29 cellular contexts compared by ENCODE assay signal in genomic region chr14:105355850-105356604, GRCh38. TPM values are rescaled to one million over a fixed set of nuclear protein-coding genes. Genes with fewer than 3 reads are reported as not detected.
DNase-seq lines count a peak whose midpoint lies in the region; ATAC-seq, FAIRE-seq and TF ChIP-seq lines count a peak whose summit lies in the region.
"Had no signal": no experiment of that assay in that cellular context is flagged by ENCODE, and none has a peak within 500 bp of the region (broad histone marks: within the 10 kb centered on the region; RNA-seq: fewer than 3 reads in every experiment).

No MANE protein-coding gene starts in this region.

- peak overlapping the region; percentile 25; the same call in 1 of the 2 replicates for H4K8ac ChIP-seq in H1 (ENCODE audit: extremely low read depth, insufficient read depth, low read length)
- no peak overlapping the region for H4K8ac ChIP-seq in neuronal stem cell (ENCODE audit: low read depth, low read length)

- H3K4me3 ChIP-seq in HUES64 (ENCODE audit: low read length) (no peak overlapping the region), H1 (ENCODE audit: extremely low read depth in 1 of 4, insufficient read depth in 2 of 4, low read depth in 3 of 4, low read length in 4 of 4) (no peak overlapping the region), neuronal stem cell (ENCODE audit: low read length in 2 of 2) (no peak overlapping the region), gastrocnemius medialis (no peak overlapping the region)
- H3K4me3 ChIP-seq: BLaER1, GM12878 had no signal

- FAIRE-seq in H1 (lab: Jason Lieb, UNC), result no peak
- FAIRE-seq: A204.1, GM12878, GM12892, GM18507, GM19239 had no signal

- no peak for TF ChIP-seq POLR2A in H1 (IDR thresholded peaks at IDR 0.05; ENCODE audit: control extremely low read depth in 1 of 2, low read depth in 2 of 2, low read length in 2 of 2)
- TF ChIP-seq POLR2A in gastrocnemius medialis (IDR thresholded peaks at IDR 0.05), result no peak

- H4K91ac ChIP-seq in H1 (replicated peaks; ENCODE audit: insufficient read length, low read length) (no peak overlapping the region), neuronal stem cell (ENCODE audit: low read depth, low read length, poor library complexity) (no peak overlapping the region)

- H3K4me1 ChIP-seq in HUES64 (ENCODE audit: insufficient read depth, low read length) (no peaks in the 10 kb centered on the region), H1 (replicated peaks in 1 of 4; ENCODE audit: control insufficient read depth in 3 of 4, insufficient read depth in 4 of 4, low read length in 3 of 4) (peaks cover 0 to 15% (median 5%) of the 10 kb centered on the region in 4 experiments; a peak in 5 of 7 replicates), neuronal stem cell (ENCODE audit: control insufficient read depth in 2 of 2, insufficient read depth in 1 of 2, low read depth in 1 of 2, low read length in 2 of 2) (peaks cover 0 to 12% of the 10 kb centered on the region in 2 donors), gastrocnemius medialis (peaks cover 4 to 6% of the 10 kb centered on the region in 2 donors)
- H3K4me1 ChIP-seq: BE2C had no signal

- no peak overlapping the region for H3K4me2 ChIP-seq in H1 (ENCODE audit: insufficient read depth in 1 of 2, low read depth in 2 of 2, low read length in 2 of 2)
- H3K4me2 ChIP-seq in neuronal stem cell (ENCODE audit: insufficient read depth, low read length, poor library complexity, severe bottlenecking), result no peak overlapping the region
- H3K4me2 ChIP-seq: BLaER1 had no signal

- no peak for TF ChIP-seq CTCF in H1 (IDR thresholded peaks at IDR 0.05; ENCODE audit: control extremely low read depth in 1 of 3, insufficient read depth in 1 of 3, low read depth in 1 of 3, low read length in 3 of 3)
- no peak for TF ChIP-seq CTCF in gastrocnemius medialis (IDR thresholded peaks at IDR 0.05 in 4 of 5, conservative IDR thresholded peaks at IDR 0.05 in 1 of 5)

- H3K79me1 ChIP-seq in H1 (ENCODE audit: low read depth, low read length) (no peaks in the 10 kb centered on the region), neuronal stem cell (ENCODE audit: low read depth, low read length) (no peaks in the 10 kb centered on the region)

- no peak overlapping the region for H2BK120ac ChIP-seq in H1 (replicated peaks; ENCODE audit: low read depth, low read length)
- H2BK120ac ChIP-seq in neuronal stem cell (ENCODE audit: low read depth, low read length), result no peak overlapping the region

- H4K5ac ChIP-seq in H1 (ENCODE audit: insufficient read length, low read depth, low read length), result no peak overlapping the region

- H4K20me1 ChIP-seq in H1 (replicated peaks in 1 of 2; ENCODE audit: control insufficient read depth in 1 of 2, insufficient read depth in 2 of 2, low read length in 2 of 2), result peaks cover 0 to 19% of the 10 kb centered on the region in 2 experiments

- H3K4me3 Mint-ChIP-seq in T-helper 17 cell, result no peak overlapping the region
- H3K4me3 Mint-ChIP-seq: CD14-positive monocyte; CD4-positive, alpha-beta memory T cell; CD4-positive, CD25-positive, alpha-beta regulatory T cell; CD8-positive, alpha-beta memory T cell had no signal

- no peak for TF ChIP-seq RAD21 in H1 (IDR thresholded peaks at IDR 0.05 in 1 of 2, conservative IDR thresholded peaks at IDR 0.05 in 1 of 2; ENCODE audit: low read depth in 2 of 2, low read length in 2 of 2)

- no peak overlapping the region for H3K4ac ChIP-seq in H1 (replicated peaks; ENCODE audit: insufficient read length, low read depth, low read length)
- H3K4ac ChIP-seq in neuronal stem cell (ENCODE audit: low read length), result no peak overlapping the region

- CTCF ChIA-PET in H1 (lab: Charles Lee; ENCODE audit: partially characterized antibody), result interaction anchor here (0.7 to 1.9 kb wide), 7 partner anchors 14 to 149 kb away, joined by 3 to 5 read pairs (median 3); no protein-coding TSS in a partner anchor

- no peak for ATAC-seq in HG02852 (IDR thresholded peaks at IDR 0.05; ENCODE audit: unreplicated experiment)
- no peak for ATAC-seq in T-helper 17 cell
- ATAC-seq in gastrocnemius medialis, result no peak
- no peak for ATAC-seq in Right ventricle myocardium inferior
- ATAC-seq: GM12878 had no signal

- TF ChIP-seq EP300 in H1 (IDR thresholded peaks at IDR 0.05; ENCODE audit: borderline replicate concordance in 1 of 2, low read depth in 2 of 2, low read length in 2 of 2), result no peak

- in situ Hi-C loops in gastrocnemius medialis (cut with MboI; ENCODE audit: low sequenced_read_pairs in 4 of 4), result loop anchor here in 2 of 4 donors (25.0 kb wide), 2 partner anchors 131 to 269 kb away; partner anchors contain the start of genes CRIP1 (in 1 of the 2) and TEDC1 (in 1 of the 2)

- no peak overlapping the region for H3K56ac ChIP-seq in H1 (replicated peaks; ENCODE audit: insufficient read length, low read depth, low read length)

- H3K27ac Mint-ChIP-seq in T-helper 17 cell, result no peak overlapping the region
- H3K27ac Mint-ChIP-seq: CD14-positive monocyte had no signal

- POLR2A ChIA-PET in H1 (lab: Charles Lee; ENCODE audit: partially characterized antibody), result no interaction called here

- H3K79me2 ChIP-seq in H1 (ENCODE audit: control insufficient read depth in 1 of 2, insufficient read depth in 2 of 2, low read length in 2 of 2), result no peaks in the 10 kb centered on the region

- H3K36me3 ChIP-seq in HUES64 (ENCODE audit: insufficient read depth, low read length) (peaks cover 5% of the 10 kb centered on the region; the same call in 1 of the 2 replicates), H1 (ENCODE audit: control insufficient read depth in 2 of 4, insufficient read depth in 4 of 4, low read length in 3 of 4) (no peaks in the 10 kb centered on the region; a peak in 1 of 8 replicates), neuronal stem cell (replicated peaks in 1 of 2; ENCODE audit: control insufficient read depth in 2 of 2, insufficient read depth in 2 of 2, low read length in 2 of 2) (peaks cover 3 to 28% of the 10 kb centered on the region in 2 donors), gastrocnemius medialis (no peaks in the 10 kb centered on the region)
- H3K36me3 ChIP-seq: BE2C had no signal

- H2AFZ ChIP-seq in H1 (ENCODE audit: low read length), result no peak overlapping the region
- no peak overlapping the region for H2AFZ ChIP-seq in neuronal stem cell (ENCODE audit: low read length)

- no peaks in the 10 kb centered on the region for H3K36me3 Mint-ChIP-seq in T-helper 17 cell (ENCODE audit: low read depth)

- H3K23me2 ChIP-seq in H1 (ENCODE audit: low read depth, low read length), result no peaks in the 10 kb centered on the region

- no peaks in the 10 kb centered on the region for H3K27me3 Mint-ChIP-seq in T-helper 17 cell
- H3K27me3 Mint-ChIP-seq: CD4-positive, alpha-beta memory T cell; CD4-positive, CD25-positive, alpha-beta regulatory T cell; CD8-positive, alpha-beta memory T cell had no signal

- H3K14ac ChIP-seq in H1 (ENCODE audit: insufficient read length) (no peak overlapping the region), neuronal stem cell (ENCODE audit: low read length) (peak overlapping the region; percentile 38)

- no peaks in the 10 kb centered on the region for H3K27me3 ChIP-seq in HUES64 (ENCODE audit: insufficient read depth, low read length)
- no peaks in the 10 kb centered on the region for H3K27me3 ChIP-seq in H1 (replicated peaks in 1 of 4; ENCODE audit: control insufficient read depth in 3 of 4, extremely low read depth in 1 of 4, insufficient read depth in 3 of 4, low read length in 3 of 4)
- H3K27me3 ChIP-seq in neuronal stem cell (ENCODE audit: control insufficient read depth in 3 of 3, insufficient read depth in 3 of 3, low read depth in 1 of 3, low read length in 3 of 3), result no peaks in the 10 kb centered on the region
- H3K27me3 ChIP-seq in gastrocnemius medialis, result no peaks in the 10 kb centered on the region
- H3K27me3 ChIP-seq: BE2C, BLaER1 had no signal

- H2BK20ac ChIP-seq in H1 (ENCODE audit: low read length), result no peak overlapping the region

- H2BK5ac ChIP-seq in H1 (ENCODE audit: low read depth, low read length), result no peak overlapping the region
- H2BK5ac ChIP-seq in neuronal stem cell (ENCODE audit: low read length), result no peak overlapping the region

- no peak overlapping the region for H2AK5ac ChIP-seq in H1 (ENCODE audit: low read depth, low read length)
- H2AK5ac ChIP-seq in neuronal stem cell (ENCODE audit: low read depth, low read length), result peak overlapping the region; percentile 19

- intact Hi-C loops in gastrocnemius medialis (cut with DNase I; ENCODE audit: low total_unique reads), result no loop called here
- intact Hi-C loops in Right ventricle myocardium inferior (cut with DNase I), result no loop called here

- WGBS in HUES64, result 86% methylated on average over 22 of the region's 22 CpGs
- 94% methylated on average over 20 of the region's 22 CpGs; no CpG with 5 or more reads in 1 of the 2 experiments for WGBS in H1 (ENCODE audit: extremely low coverage in 1 of 2, insufficient coverage in 1 of 2, insufficient read length in 1 of 2, insufficient replicate concordance in 2 of 2, low coverage in 1 of 2, low lambda C conversion rate in 2 of 2, missing lambda C conversion rate in 1 of 2), 2 experiments
- no CpG with 5 or more reads among the region's 22 CpGs for WGBS in neuronal stem cell (ENCODE audit: extremely low coverage in 2 of 2, insufficient read length in 2 of 2, insufficient replicate concordance in 1 of 2), 2 donors

- H3K4me1 Mint-ChIP-seq in T-helper 17 cell, result peaks cover 2% of the 10 kb centered on the region

- H3K18ac ChIP-seq in H1 (ENCODE audit: extremely low read depth, low read length) (no peak overlapping the region), neuronal stem cell (ENCODE audit: low read length) (peak overlapping the region; percentile 85)

- H3K23ac ChIP-seq in H1 (ENCODE audit: insufficient read length), result no peak overlapping the region
- H3K23ac ChIP-seq in neuronal stem cell (ENCODE audit: low read depth, low read length, poor library complexity), result peak overlapping the region; percentile 52

- no peak overlapping the region for H2BK15ac ChIP-seq in H1 (ENCODE audit: low read length)
- no peak overlapping the region for H2BK15ac ChIP-seq in neuronal stem cell (ENCODE audit: low read length)

- H3K27ac ChIP-seq in HUES64 (ENCODE audit: low read depth, low read length) (peak overlapping the region; percentile 1; the same call in 1 of the 2 replicates), H1 (ENCODE audit: low read depth, low read length) (no peak overlapping the region), neuronal stem cell (replicated peaks; ENCODE audit: low read length) (no peak overlapping the region), gastrocnemius medialis (no peak overlapping the region)

- no peak overlapping the region for H2BK12ac ChIP-seq in H1 (ENCODE audit: low read depth, low read length)
- H2BK12ac ChIP-seq in neuronal stem cell (ENCODE audit: low read length), result no peak overlapping the region

- no peak for DNase-seq in H1 (ENCODE audit: low read depth in 1 of 2, low spot score in 2 of 2)
- no peak for DNase-seq in neuronal stem cell (ENCODE audit: low spot score)
- no peak for DNase-seq in T-helper 17 cell
- no peak for DNase-seq in gastrocnemius medialis
- no peak for DNase-seq in Right ventricle myocardium inferior (ENCODE audit: missing footprints)
- DNase-seq: 8988T; ACHN; C1 segment of cervical spinal cord; CD4-positive, alpha-beta memory T cell; CD4-positive, CD25-positive, alpha-beta regulatory T cell; CD8-positive, alpha-beta memory T cell; COR-L47; DMS 273 treated with DMSO at 0.1 percent for 48 hours; DMS153; DMS53; DMS79; DND-41; EL; GDM1 had no signal

- no peak overlapping the region for H3K9ac ChIP-seq in HUES64 (ENCODE audit: low read depth, low read length)
- H3K9ac ChIP-seq in H1 (replicated peaks in 1 of 4; ENCODE audit: extremely low read depth in 1 of 4, low read depth in 3 of 4, low read length in 3 of 4), result no peak overlapping the region
- no peak overlapping the region for H3K9ac ChIP-seq in neuronal stem cell (ENCODE audit: low read depth, low read length, poor library complexity)
- H3K9ac ChIP-seq: BLaER1 had no signal

- H3K9me3 ChIP-seq in HUES64 (ENCODE audit: insufficient read depth, low read depth, low read length) (no peaks in the 10 kb centered on the region), H1 (ENCODE audit: insufficient read depth in 2 of 2, low read depth in 1 of 2, low read length in 1 of 2) (no peaks in the 10 kb centered on the region), neuronal stem cell (replicated peaks in 1 of 2; ENCODE audit: control insufficient read depth in 2 of 2, insufficient read depth in 1 of 2, low read depth in 1 of 2, low read length in 2 of 2) (no peaks in the 10 kb centered on the region), T-helper 17 cell (ENCODE audit: control insufficient read depth, low read length, poor library complexity, severe bottlenecking) (no peaks in the 10 kb centered on the region), gastrocnemius medialis (no peaks in the 10 kb centered on the region)
- H3K9me3 ChIP-seq: BE2C, BLaER1 had no signal

RNA-seq across cellular contexts. Expression of gene PACS2, which starts 41.5 kb away (rescaled TPM):
- polyA plus RNA-seq in HUES64 (2013, experiment 1 of 2), result 28.8 TPM
- 32.9 TPM for polyA plus RNA-seq in HUES64 (2013, experiment 2 of 2)
- 62.3 and 62.8 TPM in 2 replicates for total RNA-seq in H1 (2021; fragmentation: NEBNext Ultra II Directional; extraction: Animal tissue kit (Norgen Biotek cat#: 25700))
- 38.0 and 65.4 TPM in 2 replicates for polyA plus RNA-seq in H1 (2011; rRNA removed)
- polyA plus RNA-seq in H1 (2011; cell fraction: cytosol; rRNA removed), result 57.3 TPM
- polyA plus RNA-seq in H1 (2011; cell fraction: nucleus; rRNA removed), result 306 TPM
- 54.5 to 72.8 TPM (median 68.7 TPM) in 4 replicates for polyA plus RNA-seq in H1 (2012, experiment 1 of 2)
- 42.3 TPM for polyA plus RNA-seq in H1 (2012, experiment 2 of 2)
- polyA plus RNA-seq in H1 (2013, experiment 1 of 2), result 35.8 TPM
- 33.2 TPM for polyA plus RNA-seq in H1 (2013, experiment 2 of 2)
- 28.2 and 33.0 TPM in 2 replicates for polyA minus RNA-seq in H1 (2011; rRNA and poly(A)+ RNA removed)
- polyA minus RNA-seq in H1 (2011; cell fraction: cytosol; rRNA and poly(A)+ RNA removed), result 49.0 TPM
- 88.7 TPM for polyA minus RNA-seq in H1 (2011; cell fraction: nucleus; rRNA and poly(A)+ RNA removed)
- polyA plus RNA-seq in neuronal stem cell (2013, experiment 1 of 2), result 33.5 TPM
- polyA plus RNA-seq in neuronal stem cell (2013, experiment 2 of 2), result 32.3 TPM
- total RNA-seq in T-helper 17 cell (10 to 100 TPM; 56.0 to 64.9 TPM), gastrocnemius medialis (100 to 1,000 TPM in 1 of 4 donors, 10 to 100 TPM in 3; 81.0 to 115 (median 93.1) TPM), Right ventricle myocardium inferior (69.1 TPM)

RNA-seq across cellular contexts. Expression of gene TEX22, which starts 42.3 kb away (rescaled TPM):
- 0.20 TPM for polyA plus RNA-seq in HUES64 (2013, experiment 1 of 2)
- polyA plus RNA-seq in HUES64 (2013, experiment 2 of 2), result 0.13 TPM
- 0.39 and 0.82 TPM in 2 replicates for total RNA-seq in H1 (2021; fragmentation: NEBNext Ultra II Directional; extraction: Animal tissue kit (Norgen Biotek cat#: 25700))
- polyA plus RNA-seq in H1 (2011; rRNA removed), result 0.24 and 0.67 TPM in 2 replicates
- 0.70 TPM for polyA plus RNA-seq in H1 (2011; cell fraction: cytosol; rRNA removed)
- 5.9 TPM for polyA plus RNA-seq in H1 (2011; cell fraction: nucleus; rRNA removed)
- 0.28 to 0.54 TPM (median 0.42 TPM) in 4 replicates for polyA plus RNA-seq in H1 (2012, experiment 1 of 2)
- polyA plus RNA-seq in H1 (2012, experiment 2 of 2), result 0.05 TPM
- 0.14 TPM for polyA plus RNA-seq in H1 (2013, experiment 1 of 2)
- 0.07 TPM for polyA plus RNA-seq in H1 (2013, experiment 2 of 2)
- polyA minus RNA-seq in H1 (2011; rRNA and poly(A)+ RNA removed), result 0.10 and 0.16 TPM in 2 replicates
- polyA minus RNA-seq in H1 (2011; cell fraction: cytosol; rRNA and poly(A)+ RNA removed), result not detected
- 1.5 TPM for polyA minus RNA-seq in H1 (2011; cell fraction: nucleus; rRNA and poly(A)+ RNA removed)
- polyA plus RNA-seq in neuronal stem cell (2013, experiment 1 of 2), result 0.21 TPM
- 0.21 TPM for polyA plus RNA-seq in neuronal stem cell (2013, experiment 2 of 2)
- total RNA-seq in T-helper 17 cell (1 to 10 TPM in 1 of 2 donors, under 1 TPM in 1; 0.60 to 1.7 TPM), gastrocnemius medialis (not detected), Right ventricle myocardium inferior (2.4 TPM)
- polyA plus RNA-seq: CD4-positive, alpha-beta memory T cell had no signal

RNA-seq across cellular contexts. Expression of gene BRF1, which starts 55.2 kb away (rescaled TPM):
- 11.6 TPM for polyA plus RNA-seq in HUES64 (2013, experiment 1 of 2)
- polyA plus RNA-seq in HUES64 (2013, experiment 2 of 2), result 17.1 TPM
- 18.3 and 18.5 TPM in 2 replicates for total RNA-seq in H1 (2021; fragmentation: NEBNext Ultra II Directional; extraction: Animal tissue kit (Norgen Biotek cat#: 25700))
- polyA plus RNA-seq in H1 (2011; rRNA removed), result 7.7 and 12.5 TPM in 2 replicates
- 11.1 TPM for polyA plus RNA-seq in H1 (2011; cell fraction: cytosol; rRNA removed)
- 32.8 TPM for polyA plus RNA-seq in H1 (2011; cell fraction: nucleus; rRNA removed)
- polyA plus RNA-seq in H1 (2012, experiment 1 of 2), result 11.4 to 15.6 TPM (median 13.1 TPM) in 4 replicates
- 7.8 TPM for polyA plus RNA-seq in H1 (2012, experiment 2 of 2)
- 9.6 TPM for polyA plus RNA-seq in H1 (2013, experiment 1 of 2)
- 8.4 TPM for polyA plus RNA-seq in H1 (2013, experiment 2 of 2)
- polyA minus RNA-seq in H1 (2011; rRNA and poly(A)+ RNA removed), result 10.3 and 11.4 TPM in 2 replicates
- 15.4 TPM for polyA minus RNA-seq in H1 (2011; cell fraction: cytosol; rRNA and poly(A)+ RNA removed)
- 35.1 TPM for polyA minus RNA-seq in H1 (2011; cell fraction: nucleus; rRNA and poly(A)+ RNA removed)
- polyA plus RNA-seq in neuronal stem cell (2013, experiment 1 of 2), result 14.0 TPM
- polyA plus RNA-seq in neuronal stem cell (2013, experiment 2 of 2), result 14.3 TPM
- total RNA-seq in T-helper 17 cell, result 10 to 100 TPM; 60.1 to 62.6 TPM
- 10 to 100 TPM; 19.5 to 27.4 (median 21.4) TPM for total RNA-seq in gastrocnemius medialis
- total RNA-seq in Right ventricle myocardium inferior, result 19.0 TPM
